In genomic region chr1:162215902-162216301, GRCh38 we compare ENCODE assay signal across 1 cellular context.
A peak's percentile ranks its signal among the peaks of the same experiment; 100 is the strongest.
TF ChIP-seq lines count a peak whose summit lies in the region.

No MANE protein-coding gene starts in this region.

TF ChIP-seq in GM23338, 12 proteins besides CTCF, POLR2A, EP300 and RAD21 (continued from another document):
- no peak for TF ChIP-seq ETS1 (IDR thresholded peaks at IDR 0.05)
- 0 out of 2 replicates have a peak, but pooled peaks have one; percentile 16 for TF ChIP-seq CREB1 (CRISPR knock-in tag; IDR thresholded peaks at IDR 0.05; ENCODE audit: low read depth)
- TF ChIP-seq REST (IDR thresholded peaks at IDR 0.05; ENCODE audit: unreplicated experiment), result no peak
- no peak for TF ChIP-seq STAT1 (IDR thresholded peaks at IDR 0.05; ENCODE audit: unreplicated experiment)
TF ChIP-seq in GM23338: peak in this region for 2.
